8 cellular contexts compared by ENCODE assay signal in the genomic region with DNA sequence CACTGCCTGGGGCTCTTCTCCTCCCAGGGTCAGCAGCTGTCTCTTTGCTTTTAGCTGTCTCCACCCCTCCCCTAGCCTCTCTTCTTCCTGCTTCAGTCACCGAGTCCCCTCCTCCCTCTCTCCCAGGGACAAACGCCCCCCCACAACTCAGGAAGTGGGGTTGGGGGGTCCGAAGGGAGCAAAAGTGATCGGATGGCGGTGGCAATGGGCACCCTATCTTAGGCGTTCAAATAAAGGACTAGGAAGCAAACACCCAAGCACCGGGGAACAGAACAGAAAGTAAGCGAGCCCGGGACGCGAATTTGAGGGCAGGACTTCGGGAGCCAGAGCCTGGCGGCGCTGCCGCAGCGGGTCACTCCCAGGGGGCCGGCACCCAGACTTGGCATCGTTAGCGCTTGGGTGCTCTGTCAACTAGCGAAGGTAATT. TPM values are rescaled to one million over a fixed set of nuclear protein-coding genes. Genes with fewer than 3 reads are reported as not detected.
DNase-seq lines count a peak whose midpoint lies in the region; ATAC-seq and TF ChIP-seq lines count a peak whose summit lies in the region.

No MANE protein-coding gene starts in this region.

- TF ChIP-seq CTCF in BJ (IDR thresholded peaks at IDR 0.05; ENCODE audit: insufficient read depth, low read depth, low read length) (0 out of 2 replicates have a peak, but pooled peaks have one; percentile 10), VCaP (conservative IDR thresholded peaks at IDR 0.05) (no peak), upper lobe of left lung (IDR thresholded peaks at IDR 0.05) (no peak)

- H3K36me3 ChIP-seq in BJ (ENCODE audit: control insufficient read depth, insufficient read depth, low read length) (peaks cover 3% of the 10 kb centered on the region), mesodermal cell (ENCODE audit: control insufficient read depth, insufficient read depth, low read length) (no peaks in the 10 kb centered on the region), upper lobe of left lung (peaks cover 0 to 15% (median 0%) of the 10 kb centered on the region in 4 donors)

- H3K4me1 ChIP-seq in mesodermal cell (ENCODE audit: control insufficient read depth, insufficient read depth, low read length, poor library complexity, severe bottlenecking) (peaks cover 11% of the 10 kb centered on the region), upper lobe of left lung (peaks cover 33 to 63% (median 42%) of the 10 kb centered on the region in 4 donors)

- DNase-seq in BJ (ENCODE audit: low read depth) (no peak), HT-29 (ENCODE audit: low spot score) (peak; percentile 63), ecto neural progenitor cell (ENCODE audit: low spot score) (peak; percentile 63), upper lobe of left lung (peak; percentile 55 to 88), Ammon's horn (ENCODE audit: low spot score) (no peak)

- no peaks in the 10 kb centered on the region for H3K27me3 ChIP-seq in BJ (ENCODE audit: control insufficient read depth, insufficient read depth, low read length)
- peaks cover 0 to 8% (median 0%) of the 10 kb centered on the region in 4 donors for H3K27me3 ChIP-seq in upper lobe of left lung

- 1 to 2% methylated on average over 17 of the region's 20 CpGs for WGBS in mesodermal cell (ENCODE audit: insufficient coverage in 2 of 2), 2 experiments
- 0 to 2% methylated on average over 20 of the region's 20 CpGs for WGBS in upper lobe of left lung, 2 donors

- CTCF ChIA-PET in BJ (lab: Yijun Ruan, JAX), result interaction anchor here (1.1 to 3.4 kb wide), 5 partner anchors 9 to 81 kb away, joined by 3 to 14 read pairs (median 8); no protein-coding TSS in a partner anchor

- TF ChIP-seq POLR2A in upper lobe of left lung (IDR thresholded peaks at IDR 0.05), result peak in 1 of 4 donors; percentile 4

- TF ChIP-seq EP300 in upper lobe of left lung (IDR thresholded peaks at IDR 0.05), result no peak

- H3K9me3 ChIP-seq in mesodermal cell (ENCODE audit: control insufficient read depth, low read length) (no peaks in the 10 kb centered on the region), upper lobe of left lung (no peaks in the 10 kb centered on the region)

- peak; percentile 47 to 50 for ATAC-seq in upper lobe of left lung (ENCODE audit: low FRiP score in 2 of 2)
- no peak for ATAC-seq in GM19351 (IDR thresholded peaks at IDR 0.05; ENCODE audit: unreplicated experiment)

- POLR2A ChIA-PET in BJ (lab: Charles Lee), result no interaction called here

- H3K27ac ChIP-seq in VCaP (peak overlapping the region; percentile 95), mesodermal cell (ENCODE audit: low read depth, low read length, severe bottlenecking) (no peak overlapping the region), upper lobe of left lung (peak overlapping the region; percentile 90 to 94 (median 93))

- peak overlapping the region; percentile 62 for H3K4me3 ChIP-seq in BJ (ENCODE audit: low read depth, low read length)
- H3K4me3 ChIP-seq in mesodermal cell (ENCODE audit: extremely low read depth, insufficient read depth, low read length, poor library complexity, severe bottlenecking), result peak overlapping the region; percentile 55
- peak overlapping the region; percentile 68 to 93 (median 78) for H3K4me3 ChIP-seq in upper lobe of left lung

RNA-seq across cellular contexts. Expression of gene ITPR3, which starts 1.0 kb away (rescaled TPM):
- polyA plus RNA-seq in BJ (2011; rRNA removed), result 8.6 and 16.6 TPM in 2 replicates
- polyA minus RNA-seq in BJ (2011; rRNA and poly(A)+ RNA removed), result 14.8 and 16.6 TPM in 2 replicates
- total RNA-seq in HT-29 (2014; rRNA removed; shearing (Covaris generic)), result 92.2 and 110 TPM in 2 replicates
- polyA plus RNA-seq in mesodermal cell (2013, experiment 1 of 2), result 6.4 TPM
- polyA plus RNA-seq in mesodermal cell (2013, experiment 2 of 2), result 4.6 TPM
- 100 to 1,000 TPM in 5 of 6 donors, 10 to 100 TPM in 1; 95.6 to 179 (median 137) TPM for total RNA-seq in upper lobe of left lung

RNA-seq across cellular contexts. Expression of gene BAK1, which starts 40.1 kb away (rescaled TPM):
- 16.6 and 24.5 TPM in 2 replicates for polyA plus RNA-seq in BJ (2011; rRNA removed)
- polyA minus RNA-seq in BJ (2011; rRNA and poly(A)+ RNA removed), result 17.8 and 25.4 TPM in 2 replicates
- total RNA-seq in HT-29 (2014; rRNA removed; shearing (Covaris generic)), result 19.7 and 27.8 TPM in 2 replicates
- polyA plus RNA-seq in mesodermal cell (2013, experiment 1 of 2), result 36.4 TPM
- 29.6 TPM for polyA plus RNA-seq in mesodermal cell (2013, experiment 2 of 2)
- 10 to 100 TPM in 5 of 6 donors, 1 to 10 TPM in 1; 9.2 to 23.5 (median 13.7) TPM for total RNA-seq in upper lobe of left lung

Comparison
In these comparisons a context has a peak if more than half of its experiments do, and no peak if none do; other contexts are left out.
1. DNase-seq: peak in HT-29 (single experiment), ecto neural progenitor cell (single experiment) and upper lobe of left lung (2 of 2); none in BJ (single experiment) and Ammon's horn (single experiment).
2. Peak in every context shown above with its lines, with median percentiles within 50 percentile points of each other: H3K4me3 ChIP-seq.